Comparison of ENCODE assay signal across 1 cellular context in genomic region chr14:104732931-104733681, GRCh38.
TF ChIP-seq lines count a peak whose summit lies in the region.

No MANE protein-coding gene starts in this region.

TF ChIP-seq in HepG2, 621 proteins besides CTCF, POLR2A, EP300 and RAD21:
- peak in 1 of 2 experiments; percentile 25; a peak in 1 of 4 replicates for TF ChIP-seq MAFK (conservative IDR thresholded peaks at IDR 0.05 in 1 of 2, IDR thresholded peaks at IDR 0.05 in 1 of 2; ENCODE audit: low read length in 2 of 2)
- no peak for TF ChIP-seq AFF4 (CRISPR knock-in tag; IDR thresholded peaks at IDR 0.05)
- 0 out of 2 replicates have a peak, but pooled peaks have one; percentile 25 for TF ChIP-seq HNF1B (CRISPR knock-in tag; IDR thresholded peaks at IDR 0.05)
- no peak for TF ChIP-seq TGIF2 (CRISPR knock-in tag; IDR thresholded peaks at IDR 0.05)
- peak; percentile 68; the same call in 1 of the 2 replicates for TF ChIP-seq ZBTB38 (CRISPR knock-in tag; IDR thresholded peaks at IDR 0.05)
